26 cellular contexts compared by ENCODE assay signal in genomic region chr11:124310746-124311145, GRCh38. TPM values are rescaled to one million over a fixed set of nuclear protein-coding genes. Genes with fewer than 3 reads are reported as not detected.
"Had no signal": no experiment of that assay in that cellular context is flagged by ENCODE, and none has a peak within 500 bp of the region (broad histone marks: within the 10 kb centered on the region; RNA-seq: fewer than 3 reads in every experiment).

No MANE protein-coding gene starts in this region.

- DNase-seq: activated CD4-positive, alpha-beta T cell treated with anti-CD3 and anti-CD28 coated beads, Interleukin-2, amount 10 ng/mL, durations not matched to agents 7 days and 5 days; activated CD8-positive, alpha-beta T cell treated with anti-CD3 and anti-CD28 coated beads, Interleukin-2, amount 10 ng/mL, durations not matched to agents 7 days and 5 days; activated naive CD4-positive, alpha-beta T cell treated with anti-CD3 and anti-CD28 coated beads for 36 hours; activated T-cell treated with anti-CD3 and anti-CD28 coated beads, Interleukin-2, amount 50 U/mL, for 4 hours; anterior cingulate cortex; effector CD8-positive, alpha-beta T cell; esophagus squamous epithelium; hypothalamus; left lung; mammary epithelial cell; right cardiac atrium; small intestine; stimulated activated CD4-positive, alpha-beta T cell treated with anti-CD3 and anti-CD28 coated beads, Interleukin-15, amount 100 ng/mL, for 24 hours; stimulated activated CD4-positive, alpha-beta T cell treated with anti-CD3 and anti-CD28 coated beads, Interleukin-2, amount 100 ng/mL, for 48 hours; stimulated activated naive CD8-positive, alpha-beta T cell treated with anti-CD3 and anti-CD28 coated beads, Interleukin-15, amount 100 ng/mL, for 72 hours; T-helper 9 cell; transverse colon had no signal

- FAIRE-seq: frontal cortex, small intestine had no signal

- H3K36me3 ChIP-seq: cardiac muscle cell, esophagus squamous epithelium, left lung, prostate gland, suprapubic skin, transverse colon, vagina had no signal

- H3K4me3 ChIP-seq: cardiac muscle cell, esophagus squamous epithelium, left lung, prostate gland, suprapubic skin, transverse colon, vagina had no signal

- H3K4me1 ChIP-seq: esophagus squamous epithelium, left lung, prostate gland, suprapubic skin, vagina had no signal

- H3K27ac ChIP-seq: cardiac muscle cell, esophagus squamous epithelium, left lung, prostate gland, suprapubic skin, transverse colon, vagina had no signal

- H3K9me3 ChIP-seq: esophagus squamous epithelium, left lung, prostate gland, suprapubic skin, transverse colon, vagina had no signal

- H3K27me3 ChIP-seq: cardiac muscle cell, esophagus squamous epithelium, left lung, suprapubic skin, transverse colon, vagina had no signal

RNA-seq across cellular contexts. Expression of gene OR8D1, which starts 3.0 kb away (rescaled TPM):
- total RNA-seq: activated CD4-positive, alpha-beta T cell treated with anti-CD3 and anti-CD28 coated beads, Interleukin-2, amount 10 ng/mL, durations not matched to agents 7 days and 5 days; activated CD8-positive, alpha-beta T cell treated with anti-CD3 and anti-CD28 coated beads, Interleukin-2, amount 10 ng/mL, durations not matched to agents 7 days and 5 days; activated naive CD4-positive, alpha-beta T cell treated with anti-CD3 and anti-CD28 coated beads for 36 hours; activated T-cell treated with anti-CD3 and anti-CD28 coated beads, Interleukin-2, amount 50 U/mL, for 4 hours; cardiac muscle cell; chondrocyte; esophagus squamous epithelium; frontal cortex; kidney epithelial cell; left lung; mammary epithelial cell; neural crest cell; omental fat pad; prostate gland; right cardiac atrium; suprapubic skin; vagina had no signal
- polyA plus RNA-seq: cardiac muscle cell, mammary epithelial cell, right cardiac atrium, small intestine had no signal

RNA-seq across cellular contexts. Expression of gene OR8D2, which starts 9.3 kb away (rescaled TPM):
- total RNA-seq: activated CD4-positive, alpha-beta T cell treated with anti-CD3 and anti-CD28 coated beads, Interleukin-2, amount 10 ng/mL, durations not matched to agents 7 days and 5 days; activated CD8-positive, alpha-beta T cell treated with anti-CD3 and anti-CD28 coated beads, Interleukin-2, amount 10 ng/mL, durations not matched to agents 7 days and 5 days; activated naive CD4-positive, alpha-beta T cell treated with anti-CD3 and anti-CD28 coated beads for 36 hours; activated T-cell treated with anti-CD3 and anti-CD28 coated beads, Interleukin-2, amount 50 U/mL, for 4 hours; cardiac muscle cell; chondrocyte; esophagus squamous epithelium; frontal cortex; kidney epithelial cell; left lung; mammary epithelial cell; neural crest cell; omental fat pad; prostate gland; right cardiac atrium; suprapubic skin; transverse colon; vagina had no signal
- polyA plus RNA-seq: cardiac muscle cell, mammary epithelial cell, right cardiac atrium, small intestine had no signal

RNA-seq across cellular contexts. Expression of gene OR8G5, which starts 54.6 kb away (rescaled TPM):
- total RNA-seq: activated CD4-positive, alpha-beta T cell treated with anti-CD3 and anti-CD28 coated beads, Interleukin-2, amount 10 ng/mL, durations not matched to agents 7 days and 5 days; activated CD8-positive, alpha-beta T cell treated with anti-CD3 and anti-CD28 coated beads, Interleukin-2, amount 10 ng/mL, durations not matched to agents 7 days and 5 days; activated naive CD4-positive, alpha-beta T cell treated with anti-CD3 and anti-CD28 coated beads for 36 hours; activated T-cell treated with anti-CD3 and anti-CD28 coated beads, Interleukin-2, amount 50 U/mL, for 4 hours; cardiac muscle cell; esophagus squamous epithelium; frontal cortex; kidney epithelial cell; left lung; mammary epithelial cell; neural crest cell; omental fat pad; right cardiac atrium; suprapubic skin; vagina had no signal
- polyA plus RNA-seq: cardiac muscle cell, mammary epithelial cell, right cardiac atrium, small intestine had no signal
